In genomic region chr6:134238006-134238405, GRCh38 we compare ENCODE assay signal across 22 cellular contexts.
DNase-seq lines count a peak whose midpoint lies in the region; ATAC-seq and TF ChIP-seq lines count a peak whose summit lies in the region.
"Had no signal": no experiment of that assay in that cellular context is flagged by ENCODE, and none has a peak within 500 bp of the region (broad histone marks: within the 10 kb centered on the region; RNA-seq: fewer than 3 reads in every experiment).

No MANE protein-coding gene starts in this region.

- no peak overlapping the region for H3K4me3 Mint-ChIP-seq in activated naive CD8-positive, alpha-beta T cell
- no peak overlapping the region for H3K4me3 Mint-ChIP-seq in activated naive CD8-positive, alpha-beta T cell treated with anti-CD3 and anti-CD28 coated beads, Interleukin-2, amount 50 U/mL, for 24 hours
- H3K4me3 Mint-ChIP-seq in T-helper 17 cell: no peak overlapping the region
- H3K4me3 Mint-ChIP-seq in CD8-positive, alpha-beta memory T cell: no peak overlapping the region
- H3K4me3 Mint-ChIP-seq: CD14-positive monocyte, IgD-negative memory B cell had no signal

- CTCF ChIA-PET in CD8-positive, alpha-beta memory T cell (lab: Charles Lee): no interaction called here

- H3K36me3 Mint-ChIP-seq in activated naive CD8-positive, alpha-beta T cell: peaks cover 7% of the 10 kb centered on the region
- peaks cover 2% of the 10 kb centered on the region for H3K36me3 Mint-ChIP-seq in activated naive CD8-positive, alpha-beta T cell treated with anti-CD3 and anti-CD28 coated beads, Interleukin-2, amount 50 U/mL, for 24 hours (ENCODE audit: low read depth)
- H3K36me3 Mint-ChIP-seq in T-helper 17 cell (ENCODE audit: low read depth): peaks cover 2% of the 10 kb centered on the region
- H3K36me3 Mint-ChIP-seq in CD8-positive, alpha-beta memory T cell: peaks cover 0 to 4% (median 3%) of the 10 kb centered on the region in 3 donors

- no peak overlapping the region for H3K4me3 ChIP-seq in neutrophil (ENCODE audit: low read depth in 1 of 2, low read length in 1 of 2)
- H3K4me3 ChIP-seq in CD8-positive, alpha-beta memory T cell (ENCODE audit: low read length): no peak overlapping the region
- H3K4me3 ChIP-seq: GM23248, HAP-1 had no signal

- DNase-seq in DMS 273 (lab: John Stamatoyannopoulos, UW; ENCODE audit: unreplicated experiment): peak; percentile 5
- DNase-seq in DMS 273 treated with DMSO at 0.1 percent for 48 hours (lab: John Stamatoyannopoulos, UW): no peak
- no peak for DNase-seq in activated naive CD8-positive, alpha-beta T cell treated with anti-CD3 and anti-CD28 coated beads, Interleukin-2, amount 50 U/mL, for 24 hours
- no peak for DNase-seq in T-helper 17 cell
- no peak for DNase-seq in CD8-positive, alpha-beta memory T cell
- DNase-seq in NCI-H69 (lab: John Stamatoyannopoulos, UW): no peak
- DNase-seq: AML-193, COR-L47, DMS153, EL, GM23248, Karpas-422, NCI-H1417 treated with DMSO at 0.1 percent for 48 hours, NCI-H2029, NCI-H345 had no signal

- TF ChIP-seq CTCF in neutrophil (IDR thresholded peaks at IDR 0.05): no peak

- no peaks in the 10 kb centered on the region for H3K9me3 Mint-ChIP-seq in activated naive CD8-positive, alpha-beta T cell (ENCODE audit: low read depth)
- peaks cover 8% of the 10 kb centered on the region for H3K9me3 Mint-ChIP-seq in activated naive CD8-positive, alpha-beta T cell treated with anti-CD3 and anti-CD28 coated beads, Interleukin-2, amount 50 U/mL, for 24 hours
- H3K9me3 Mint-ChIP-seq in CD8-positive, alpha-beta memory T cell: no peaks in the 10 kb centered on the region

- no peaks in the 10 kb centered on the region for H3K27me3 Mint-ChIP-seq in activated naive CD8-positive, alpha-beta T cell
- no peaks in the 10 kb centered on the region for H3K27me3 Mint-ChIP-seq in activated naive CD8-positive, alpha-beta T cell treated with anti-CD3 and anti-CD28 coated beads, Interleukin-2, amount 50 U/mL, for 24 hours
- no peaks in the 10 kb centered on the region for H3K27me3 Mint-ChIP-seq in T-helper 17 cell
- no peaks in the 10 kb centered on the region for H3K27me3 Mint-ChIP-seq in CD8-positive, alpha-beta memory T cell
- H3K27me3 Mint-ChIP-seq: IgD-negative memory B cell had no signal

- H3K4me1 Mint-ChIP-seq in activated naive CD8-positive, alpha-beta T cell (ENCODE audit: low read depth): peaks cover 64% of the 10 kb centered on the region
- H3K4me1 Mint-ChIP-seq in activated naive CD8-positive, alpha-beta T cell treated with anti-CD3 and anti-CD28 coated beads, Interleukin-2, amount 50 U/mL, for 24 hours: peaks cover 62% of the 10 kb centered on the region
- peaks cover 16% of the 10 kb centered on the region for H3K4me1 Mint-ChIP-seq in T-helper 17 cell
- H3K4me1 Mint-ChIP-seq in CD8-positive, alpha-beta memory T cell: peaks cover 32 to 51% (median 45%) of the 10 kb centered on the region in 3 donors

- H3K36me3 ChIP-seq in neutrophil: no peaks in the 10 kb centered on the region
- no peaks in the 10 kb centered on the region for H3K36me3 ChIP-seq in CD8-positive, alpha-beta memory T cell (ENCODE audit: insufficient read depth, low read length)
- H3K36me3 ChIP-seq: HAP-1 had no signal

- POLR2A ChIA-PET in CD8-positive, alpha-beta memory T cell (lab: Charles Lee): no interaction called here

- H3K27ac ChIP-seq in neutrophil: peak overlapping the region; percentile 14
- H3K27ac ChIP-seq in CD8-positive, alpha-beta memory T cell (ENCODE audit: low read depth, low read length): no peak overlapping the region
- H3K27ac ChIP-seq: 22Rv1, GM23248 had no signal

- peaks cover 75% of the 10 kb centered on the region in 2 experiments for H3K4me1 ChIP-seq in neutrophil (ENCODE audit: control insufficient read depth in 1 of 2, insufficient read depth in 1 of 2, low read depth in 1 of 2, low read length in 1 of 2)
- H3K4me1 ChIP-seq in CD8-positive, alpha-beta memory T cell (ENCODE audit: insufficient read depth, low read length): peaks cover 37% of the 10 kb centered on the region
- H3K4me1 ChIP-seq: HAP-1 had no signal

- ATAC-seq in activated naive CD8-positive, alpha-beta T cell treated with anti-CD3 and anti-CD28 coated beads, Interleukin-2, amount 50 U/mL, for 24 hours: no peak
- ATAC-seq in T-helper 17 cell: no peak
- ATAC-seq: Right ventricle myocardium inferior had no signal

- H3K27me3 ChIP-seq in neutrophil: no peaks in the 10 kb centered on the region
- no peaks in the 10 kb centered on the region for H3K27me3 ChIP-seq in CD8-positive, alpha-beta memory T cell (ENCODE audit: insufficient read depth, low read length, poor library complexity, severe bottlenecking)

- no peaks in the 10 kb centered on the region for H3K9me3 ChIP-seq in T-helper 17 cell (ENCODE audit: control insufficient read depth, low read length, poor library complexity, severe bottlenecking)
- no peaks in the 10 kb centered on the region for H3K9me3 ChIP-seq in neutrophil
- H3K9me3 ChIP-seq in CD8-positive, alpha-beta memory T cell (ENCODE audit: low read length): no peaks in the 10 kb centered on the region
- H3K9me3 ChIP-seq: HAP-1 had no signal

- peak overlapping the region; percentile 68 for H3K27ac Mint-ChIP-seq in activated naive CD8-positive, alpha-beta T cell
- no peak overlapping the region for H3K27ac Mint-ChIP-seq in activated naive CD8-positive, alpha-beta T cell treated with anti-CD3 and anti-CD28 coated beads, Interleukin-2, amount 50 U/mL, for 24 hours
- peak overlapping the region; percentile 97 for H3K27ac Mint-ChIP-seq in T-helper 17 cell
- H3K27ac Mint-ChIP-seq in CD8-positive, alpha-beta memory T cell: no peak overlapping the region

Comparison
In these comparisons a context has a peak if more than half of its experiments do, and no peak if none do; other contexts are left out.
1. H3K27ac Mint-ChIP-seq: peak in activated naive CD8-positive, alpha-beta T cell (single experiment) and T-helper 17 cell (single experiment); none in activated naive CD8-positive, alpha-beta T cell treated with anti-CD3 and anti-CD28 coated beads, Interleukin-2, amount 50 U/mL, for 24 hours (single experiment) and CD8-positive, alpha-beta memory T cell (0 of 8).